In the genomic region with DNA sequence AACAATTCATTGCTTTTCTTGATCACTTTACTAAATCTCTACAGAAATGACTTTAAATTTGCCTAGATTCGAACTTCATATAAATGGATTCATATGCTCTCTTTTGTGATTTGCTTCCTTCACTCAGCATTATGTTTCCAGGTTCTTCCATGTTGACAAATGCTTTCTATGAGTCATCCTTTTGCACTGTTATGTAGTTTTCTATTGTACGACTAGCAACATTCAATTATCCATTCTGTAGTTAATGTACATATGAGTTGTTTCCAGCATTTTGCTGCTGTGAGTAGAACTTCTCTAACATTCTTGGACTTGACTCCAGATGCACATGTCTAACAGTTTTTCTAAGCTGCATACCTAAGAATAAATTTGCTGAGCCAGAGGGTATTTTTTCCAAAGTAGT, we compare ENCODE assay signal across 15 cellular contexts.
"Had no signal": no experiment of that assay in that cellular context is flagged by ENCODE, and none has a peak within 500 bp of the region (broad histone marks: within the 10 kb centered on the region; RNA-seq: fewer than 3 reads in every experiment).

No MANE protein-coding gene starts in this region.

- ATAC-seq: naive thymus-derived CD8-positive, alpha-beta T cell had no signal

- DNase-seq: activated CD4-positive, alpha-beta T cell treated with anti-CD3 and anti-CD28 coated beads for 1 hour; activated CD8-positive, alpha-beta memory T cell treated with anti-CD3 and anti-CD28 coated beads for 24 hours; activated CD8-positive, alpha-beta memory T cell treated with anti-CD3 and anti-CD28 coated beads, Interleukin-2, amount 50 U/mL, for 4 hours; activated naive CD4-positive, alpha-beta T cell; activated T-cell treated with anti-CD3 and anti-CD28 coated beads, Interleukin-2, amount 50 U/mL, for 24 hours; cortex of kidney; glutamatergic neuron; immature natural killer cell; left ventricle myocardium inferior; mammary epithelial cell; naive thymus-derived CD8-positive, alpha-beta T cell; spleen; stimulated activated CD4-positive, alpha-beta T cell treated with anti-CD3 and anti-CD28 coated beads, Interleukin-4, amount 100 ng/mL, for 1 hour; stimulated activated naive CD4-positive, alpha-beta T cell; testis had no signal
